In the genomic region with DNA sequence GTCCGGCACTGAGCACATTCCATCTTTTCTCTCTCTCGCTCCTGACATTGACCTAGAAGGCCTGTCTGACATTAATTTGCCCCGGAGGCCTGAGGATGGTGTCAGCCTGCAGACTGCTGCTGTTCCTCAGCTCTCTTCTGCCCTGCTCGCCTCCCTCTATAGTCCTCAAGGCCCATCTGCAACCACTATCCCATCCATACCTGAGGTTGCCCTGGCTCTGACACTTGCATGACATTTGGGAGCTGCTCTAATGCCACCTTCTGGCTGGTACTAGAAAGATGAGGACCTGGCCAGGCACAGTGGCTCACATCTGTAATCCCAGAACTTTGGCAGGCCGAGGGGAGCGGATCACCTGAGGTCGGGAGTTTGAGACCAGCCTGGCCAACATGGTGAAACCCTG, we compare ENCODE assay signal across 15 cellular contexts. TPM values are rescaled to one million over a fixed set of nuclear protein-coding genes. Genes with fewer than 3 reads are reported as not detected.
DNase-seq lines count a peak whose midpoint lies in the region; ATAC-seq, FAIRE-seq and TF ChIP-seq lines count a peak whose summit lies in the region.
"Had no signal": no experiment of that assay in that cellular context is flagged by ENCODE, and none has a peak within 500 bp of the region (broad histone marks: within the 10 kb centered on the region; RNA-seq: fewer than 3 reads in every experiment).

No MANE protein-coding gene starts in this region.

- no peaks in the 10 kb centered on the region for H3K4me1 ChIP-seq in PC-3 (ENCODE audit: insufficient read depth, low read length)
- H3K4me1 ChIP-seq in H1 (replicated peaks in 1 of 4; ENCODE audit: control insufficient read depth in 3 of 4, insufficient read depth in 4 of 4, low read length in 3 of 4), result no peaks in the 10 kb centered on the region
- H3K4me1 ChIP-seq in neural progenitor cell, result no peaks in the 10 kb centered on the region
- H3K4me1 ChIP-seq: pancreas had no signal

- H3K9me3 ChIP-seq in PC-3 (ENCODE audit: low read length) (no peaks in the 10 kb centered on the region), H1 (ENCODE audit: insufficient read depth in 2 of 2, low read depth in 1 of 2, low read length in 1 of 2) (no peaks in the 10 kb centered on the region), neural progenitor cell (ENCODE audit: low read depth) (no peaks in the 10 kb centered on the region)
- H3K9me3 ChIP-seq: pancreas had no signal

- H2BK15ac ChIP-seq in H1 (ENCODE audit: low read length), result no peak overlapping the region

- H2BK120ac ChIP-seq in H1 (replicated peaks; ENCODE audit: low read depth, low read length), result no peak overlapping the region

- no peaks in the 10 kb centered on the region for H3F3A ChIP-seq in PC-3 (ENCODE audit: low read length, unreplicated experiment)
- H3F3A ChIP-seq in neural progenitor cell (ENCODE audit: low read depth), result no peaks in the 10 kb centered on the region

- H3K56ac ChIP-seq in H1 (replicated peaks; ENCODE audit: insufficient read length, low read depth, low read length), result no peak overlapping the region

- ATAC-seq in PC-3, result peak; percentile 57; the same call in 1 of the 2 replicates
- ATAC-seq in stimulated activated memory B cell treated with anti-CD40 and anti-IgM and Interleukin-4, amounts not matched to agents 10 μg/mL and 1 μg/mL and 100 μg/mL, for 72 hours, result no peak
- ATAC-seq: activated CD8-positive, alpha-beta T cell treated with anti-CD3 and anti-CD28 coated beads for 36 hours had no signal

- intact Hi-C loops in PC-3 (cut with micrococcal nuclease), result no loop called here

- TF ChIP-seq RAD21 in H1 (IDR thresholded peaks at IDR 0.05 in 1 of 2, conservative IDR thresholded peaks at IDR 0.05 in 1 of 2; ENCODE audit: low read depth in 2 of 2, low read length in 2 of 2), result peak; percentile 60 to 78

- H3K4me2 ChIP-seq in PC-3 (ENCODE audit: low read length) (no peak overlapping the region), H1 (ENCODE audit: insufficient read depth in 1 of 2, low read depth in 2 of 2, low read length in 2 of 2) (no peak overlapping the region), neural progenitor cell (no peak overlapping the region)

- no peaks in the 10 kb centered on the region for H3K9me2 ChIP-seq in PC-3 (replicated peaks; ENCODE audit: low read length)

- peak; percentile 39; the same call in 1 of the 2 replicates for TF ChIP-seq CTCF in PC-3 (conservative IDR thresholded peaks at IDR 0.05; ENCODE audit: low read depth, low read length)
- TF ChIP-seq CTCF in H1 (IDR thresholded peaks at IDR 0.05; ENCODE audit: control extremely low read depth in 1 of 3, insufficient read depth in 1 of 3, low read depth in 1 of 3, low read length in 3 of 3), result peak; percentile 41 to 66 (median 63)
- peak; percentile 26 for TF ChIP-seq CTCF in neural progenitor cell (IDR thresholded peaks at IDR 0.05)

- H3K4ac ChIP-seq in H1 (replicated peaks; ENCODE audit: insufficient read length, low read depth, low read length), result no peak overlapping the region

- TF ChIP-seq EP300 in H1 (IDR thresholded peaks at IDR 0.05; ENCODE audit: borderline replicate concordance in 1 of 2, low read depth in 2 of 2, low read length in 2 of 2), result no peak

- no TSS peak for BruUV-seq in PC-3 (replicated peaks; lab: Mats Ljungman, UMichigan)

- no peak overlapping the region for H3K14ac ChIP-seq in H1 (ENCODE audit: insufficient read length)

- peaks cover 13% of the 10 kb centered on the region for H3K27me3 Mint-ChIP-seq in neural progenitor cell (ENCODE audit: insufficient read depth, low read depth)
- peaks cover 3% of the 10 kb centered on the region for H3K27me3 Mint-ChIP-seq in stimulated activated memory B cell treated with anti-CD40 and anti-IgM and Interleukin-4, amounts not matched to agents 10 μg/mL and 1 μg/mL and 100 μg/mL, for 72 hours
- H3K27me3 Mint-ChIP-seq: activated CD8-positive, alpha-beta T cell treated with anti-CD3 and anti-CD28 coated beads for 36 hours had no signal

- no peak overlapping the region for H3K4me3 Mint-ChIP-seq in neural progenitor cell
- H3K4me3 Mint-ChIP-seq in stimulated activated memory B cell treated with anti-CD40 and anti-IgM and Interleukin-4, amounts not matched to agents 10 μg/mL and 1 μg/mL and 100 μg/mL, for 72 hours, result no peak overlapping the region
- H3K4me3 Mint-ChIP-seq: activated CD8-positive, alpha-beta T cell treated with anti-CD3 and anti-CD28 coated beads for 36 hours had no signal

- H3K4me3 ChIP-seq in PC-3 (ENCODE audit: low read length) (no peak overlapping the region), H1 (ENCODE audit: extremely low read depth in 1 of 4, insufficient read depth in 2 of 4, low read depth in 3 of 4, low read length in 4 of 4) (no peak overlapping the region), neural progenitor cell (no peak overlapping the region)
- H3K4me3 ChIP-seq: pancreas had no signal

- no peaks in the 10 kb centered on the region for H3K23me2 ChIP-seq in H1 (ENCODE audit: low read depth, low read length)

- no peak overlapping the region for H2BK20ac ChIP-seq in H1 (ENCODE audit: low read length)

- no peak for TF ChIP-seq POLR2A in H1 (IDR thresholded peaks at IDR 0.05; ENCODE audit: control extremely low read depth in 1 of 2, low read depth in 2 of 2, low read length in 2 of 2)

- no peaks in the 10 kb centered on the region for H3K4me1 Mint-ChIP-seq in neural progenitor cell
- H3K4me1 Mint-ChIP-seq in stimulated activated memory B cell treated with anti-CD40 and anti-IgM and Interleukin-4, amounts not matched to agents 10 μg/mL and 1 μg/mL and 100 μg/mL, for 72 hours, result no peaks in the 10 kb centered on the region

- H3K79me2 ChIP-seq in PC-3 (ENCODE audit: low read length) (no peaks in the 10 kb centered on the region), H1 (ENCODE audit: control insufficient read depth in 1 of 2, insufficient read depth in 2 of 2, low read length in 2 of 2) (no peaks in the 10 kb centered on the region), neural progenitor cell (ENCODE audit: low read depth) (no peaks in the 10 kb centered on the region)

- no peak overlapping the region for H3K27ac ChIP-seq in PC-3 (ENCODE audit: low read length)
- H3K27ac ChIP-seq in H1 (ENCODE audit: low read depth, low read length), result no peak overlapping the region
- H3K27ac ChIP-seq in neural progenitor cell, result no peak overlapping the region
- H3K27ac ChIP-seq: pancreas had no signal

- DNase-seq in NCI-H345 (lab: John Stamatoyannopoulos, UW) (peak; percentile 12), NCI-H345 treated with DMSO at 0.1 percent for 48 hours (lab: John Stamatoyannopoulos, UW; ENCODE audit: unreplicated experiment) (no peak), PC-3 (peak; percentile 18), H1 (ENCODE audit: low read depth in 1 of 2, low spot score in 2 of 2) (no peak), neural progenitor cell (ENCODE audit: low spot score) (peak; percentile 31), RCC 7860 (ENCODE audit: low spot score) (no peak)
- no peak for DNase-seq in activated CD4-positive, alpha-beta T cell treated with anti-CD3 and anti-CD28 coated beads, Interleukin-2, amount 50 U/mL, for 1 hour
- DNase-seq: activated CD8-positive, alpha-beta T cell treated with anti-CD3 and anti-CD28 coated beads for 36 hours; MV-4-11; pancreas had no signal

- no peak overlapping the region for H4K8ac ChIP-seq in H1 (ENCODE audit: extremely low read depth, insufficient read depth, low read length)

- no peaks in the 10 kb centered on the region for H4K20me1 ChIP-seq in PC-3 (ENCODE audit: low read length)
- H4K20me1 ChIP-seq in H1 (replicated peaks in 1 of 2; ENCODE audit: control insufficient read depth in 1 of 2, insufficient read depth in 2 of 2, low read length in 2 of 2), result peaks cover 0 to 1% of the 10 kb centered on the region in 2 experiments
- H4K20me1 ChIP-seq in neural progenitor cell (ENCODE audit: low read depth), result no peaks in the 10 kb centered on the region

- H2BK12ac ChIP-seq in H1 (ENCODE audit: low read depth, low read length), result no peak overlapping the region

- no peak overlapping the region for H3K18ac ChIP-seq in H1 (ENCODE audit: extremely low read depth, low read length)

- H3K79me1 ChIP-seq in H1 (ENCODE audit: low read depth, low read length), result no peaks in the 10 kb centered on the region

- no peak overlapping the region for H3K23ac ChIP-seq in H1 (ENCODE audit: insufficient read length)

- H4K5ac ChIP-seq in H1 (ENCODE audit: insufficient read length, low read depth, low read length), result no peak overlapping the region

- H2AK5ac ChIP-seq in H1 (ENCODE audit: low read depth, low read length), result no peak overlapping the region

- H2AFZ ChIP-seq in PC-3 (ENCODE audit: low read length) (no peak overlapping the region), H1 (ENCODE audit: low read length) (no peak overlapping the region), neural progenitor cell (replicated peaks) (no peak overlapping the region)

- H3K27ac Mint-ChIP-seq in neural progenitor cell, result peak overlapping the region; percentile 37
- H3K27ac Mint-ChIP-seq in stimulated activated memory B cell treated with anti-CD40 and anti-IgM and Interleukin-4, amounts not matched to agents 10 μg/mL and 1 μg/mL and 100 μg/mL, for 72 hours, result no peak overlapping the region
- H3K27ac Mint-ChIP-seq: activated CD8-positive, alpha-beta T cell treated with anti-CD3 and anti-CD28 coated beads for 36 hours had no signal

- CTCF ChIA-PET in PC-3 (lab: Charles Lee) (no interaction called here), H1 (lab: Charles Lee; ENCODE audit: partially characterized antibody) (interaction anchor here (0.6 to 4.4 kb wide), 17 partner anchors 9 to 404 kb away, joined by 3 to 23 read pairs (median 3); no protein-coding TSS in a partner anchor)

- FAIRE-seq in H1 (lab: Jason Lieb, UNC) (no peak), RCC 7860 (lab: Jason Lieb, UNC) (no peak)
- FAIRE-seq: D721Med, endothelial cell of umbilical vein, pancreas, urothelium cell line had no signal

- H3K27me3 ChIP-seq in PC-3 (ENCODE audit: low read length), result no peaks in the 10 kb centered on the region
- no peaks in the 10 kb centered on the region for H3K27me3 ChIP-seq in H1 (replicated peaks in 1 of 4; ENCODE audit: control insufficient read depth in 3 of 4, extremely low read depth in 1 of 4, insufficient read depth in 3 of 4, low read length in 3 of 4)
- H3K27me3 ChIP-seq in neural progenitor cell, result no peaks in the 10 kb centered on the region
- H3K27me3 ChIP-seq: pancreas had no signal

- H3K9me3 Mint-ChIP-seq in neural progenitor cell, result no peaks in the 10 kb centered on the region
- no peaks in the 10 kb centered on the region for H3K9me3 Mint-ChIP-seq in stimulated activated memory B cell treated with anti-CD40 and anti-IgM and Interleukin-4, amounts not matched to agents 10 μg/mL and 1 μg/mL and 100 μg/mL, for 72 hours
- H3K9me3 Mint-ChIP-seq: activated CD8-positive, alpha-beta T cell treated with anti-CD3 and anti-CD28 coated beads for 36 hours had no signal

- no peaks in the 10 kb centered on the region for H3K36me3 ChIP-seq in PC-3 (ENCODE audit: low read depth, low read length)
- no peaks in the 10 kb centered on the region for H3K36me3 ChIP-seq in H1 (ENCODE audit: control insufficient read depth in 2 of 4, insufficient read depth in 4 of 4, low read length in 3 of 4)
- H3K36me3 ChIP-seq in neural progenitor cell, result no peaks in the 10 kb centered on the region
- H3K36me3 ChIP-seq: pancreas had no signal

- H3K9ac ChIP-seq in PC-3 (ENCODE audit: low read length) (no peak overlapping the region), H1 (replicated peaks in 1 of 4; ENCODE audit: extremely low read depth in 1 of 4, low read depth in 3 of 4, low read length in 3 of 4) (no peak overlapping the region), neural progenitor cell (no peak overlapping the region)

- 93% methylated on average over 7 of the region's 7 CpGs; no CpG with 5 or more reads in 1 of the 2 experiments for WGBS in H1 (ENCODE audit: extremely low coverage in 1 of 2, insufficient coverage in 1 of 2, insufficient read length in 1 of 2, insufficient replicate concordance in 2 of 2, low coverage in 1 of 2, low lambda C conversion rate in 2 of 2, missing lambda C conversion rate in 1 of 2), 2 experiments

- no peak overlapping the region for H2BK5ac ChIP-seq in H1 (ENCODE audit: low read depth, low read length)

- H3K36me3 Mint-ChIP-seq in neural progenitor cell, result no peaks in the 10 kb centered on the region
- H3K36me3 Mint-ChIP-seq in stimulated activated memory B cell treated with anti-CD40 and anti-IgM and Interleukin-4, amounts not matched to agents 10 μg/mL and 1 μg/mL and 100 μg/mL, for 72 hours, result no peaks in the 10 kb centered on the region

- POLR2A ChIA-PET in PC-3 (lab: Charles Lee; ENCODE audit: unreplicated experiment), result no interaction called here
- POLR2A ChIA-PET in H1 (lab: Charles Lee; ENCODE audit: partially characterized antibody), result interaction anchor here (1.4 kb wide), 1 partner anchor 22 kb away, joined by 3 read pairs; no protein-coding TSS in a partner anchor

- no peak overlapping the region for H4K91ac ChIP-seq in H1 (replicated peaks; ENCODE audit: insufficient read length, low read length)

RNA-seq across cellular contexts. Expression of a gene that starts 38.6 kb away (rescaled TPM):
- total RNA-seq in PC-3 (2014; rRNA removed) (not detected in 2 replicates), neural progenitor cell (ENCODE audit: low replicate concordance) (not detected in 2 replicates)
- total RNA-seq in H1 (2021; fragmentation: NEBNext Ultra II Directional; extraction: Animal tissue kit (Norgen Biotek cat#: 25700)), result not detected in 2 replicates
- polyA plus RNA-seq in H1 (2011; rRNA removed), result not detected in 2 replicates
- not detected for polyA plus RNA-seq in H1 (2011; cell fraction: cytosol; rRNA removed)
- not detected for polyA plus RNA-seq in H1 (2011; cell fraction: nucleus; rRNA removed)
- polyA plus RNA-seq in H1 (2012, experiment 1 of 2), result not detected in 4 replicates
- polyA plus RNA-seq in H1 (2012, experiment 2 of 2), result not detected
- not detected for polyA plus RNA-seq in H1 (2013, experiment 1 of 2)
- not detected for polyA plus RNA-seq in H1 (2013, experiment 2 of 2)
- polyA minus RNA-seq in H1 (2011; rRNA and poly(A)+ RNA removed), result not detected in 2 replicates
- polyA minus RNA-seq in H1 (2011; cell fraction: cytosol; rRNA and poly(A)+ RNA removed), result not detected
- not detected for polyA minus RNA-seq in H1 (2011; cell fraction: nucleus; rRNA and poly(A)+ RNA removed)
- total RNA-seq: activated CD8-positive, alpha-beta T cell treated with anti-CD3 and anti-CD28 coated beads for 36 hours; endothelial cell of umbilical vein; T-helper 1 cell treated with Interleukin-12 subunit alpha and Interleukin-12 subunit beta and Interleukin-4 antibody, amounts not matched to agents 30 ng/mL and 1 ng/mL, for 36 hours had no signal
- polyA plus RNA-seq: endothelial cell of umbilical vein had no signal

Comparison
In these comparisons a context has a peak if more than half of its experiments do, and no peak if none do; other contexts are left out.
1. DNase-seq: peak in NCI-H345 (single experiment), PC-3 (single experiment) and neural progenitor cell (single experiment); none in NCI-H345 treated with DMSO at 0.1 percent for 48 hours (single experiment), H1 (0 of 2), RCC 7860 (single experiment) and activated CD4-positive, alpha-beta T cell treated with anti-CD3 and anti-CD28 coated beads, Interleukin-2, amount 50 U/mL, for 1 hour (single experiment).
2. Peak in every context shown above with its lines, with median percentiles within 50 percentile points of each other: CTCF ChIP-seq.